20 cellular contexts compared by ENCODE assay signal in genomic region chr1:204449631-204450280, GRCh38. TPM values are rescaled to one million over a fixed set of nuclear protein-coding genes. Genes with fewer than 3 reads are reported as not detected.
DNase-seq lines count a peak whose midpoint lies in the region; ATAC-seq and TF ChIP-seq lines count a peak whose summit lies in the region.
"Had no signal": no experiment of that assay in that cellular context is flagged by ENCODE, and none has a peak within 500 bp of the region (broad histone marks: within the 10 kb centered on the region; RNA-seq: fewer than 3 reads in every experiment).

No MANE protein-coding gene starts in this region.

- no peak overlapping the region for H3K27ac Mint-ChIP-seq in GM23338
- peak overlapping the region; percentile 90 to 98 for H3K27ac Mint-ChIP-seq in effector memory CD8-positive, alpha-beta T cell

- H3K4me3 ChIP-seq in BLaER1: no peak overlapping the region
- H3K4me3 ChIP-seq in GM23338: no peak overlapping the region
- H3K4me3 ChIP-seq in sigmoid colon: no peak overlapping the region
- H3K4me3 ChIP-seq: tibial artery had no signal

- WGBS in sigmoid colon, 2 donors: 63 to 77% methylated on average over 9 of the region's 9 CpGs

- H3K27me3 ChIP-seq in BLaER1: no peaks in the 10 kb centered on the region
- H3K27me3 ChIP-seq in GM23338 (ENCODE audit: insufficient read depth): no peaks in the 10 kb centered on the region
- H3K27me3 ChIP-seq in sigmoid colon: no peaks in the 10 kb centered on the region
- H3K27me3 ChIP-seq: tibial artery had no signal

- H2AFZ ChIP-seq in GM23338: no peak overlapping the region

- no peak for TF ChIP-seq EP300 in sigmoid colon (IDR thresholded peaks at IDR 0.05)

- H3K4me2 ChIP-seq in BLaER1 (peak overlapping the region; percentile 84), GM23338 (no peak overlapping the region)

- peaks cover 28% of the 10 kb centered on the region for H3K27me3 Mint-ChIP-seq in GM23338 (ENCODE audit: insufficient read depth, low read depth, poor library complexity)
- H3K27me3 Mint-ChIP-seq in effector memory CD8-positive, alpha-beta T cell: no peaks in the 10 kb centered on the region
- H3K27me3 Mint-ChIP-seq: naive thymus-derived CD8-positive, alpha-beta T cell had no signal

- no peak for ATAC-seq in GM23338
- no peak for ATAC-seq in effector memory CD8-positive, alpha-beta T cell (replicated peaks)
- no peak for ATAC-seq in HG03095 (IDR thresholded peaks at IDR 0.05; ENCODE audit: unreplicated experiment)
- ATAC-seq in stimulated activated naive CD8-positive, alpha-beta T cell treated with anti-CD3 and anti-CD28 coated beads, Interleukin-15, Interleukin-2, amounts not matched to agents 100 U/mL and 50 U/mL, for 24 hours: no peak
- ATAC-seq: activated CD8-positive, alpha-beta T cell treated with anti-CD3 and anti-CD28 coated beads, Interleukin-2, amount 10 ng/mL, durations not matched to agents 7 days and 5 days; naive thymus-derived CD8-positive, alpha-beta T cell; SK-N-SH treated with all-trans-retinoic acid at 6 μM for 48 hours had no signal

- H3K9me3 ChIP-seq in BLaER1 (no peaks in the 10 kb centered on the region), sigmoid colon (no peaks in the 10 kb centered on the region)
- H3K9me3 ChIP-seq: tibial artery had no signal

- H3K4me1 ChIP-seq in BLaER1: peaks cover 92% of the 10 kb centered on the region
- peaks cover 23% of the 10 kb centered on the region for H3K4me1 ChIP-seq in GM23338 (ENCODE audit: insufficient read depth)
- H3K4me1 ChIP-seq in sigmoid colon: peaks cover 0 to 30% (median 21%) of the 10 kb centered on the region in 4 donors

- H3K9me3 Mint-ChIP-seq in GM23338: no peaks in the 10 kb centered on the region; the same call in 2 of the 3 replicates
- no peaks in the 10 kb centered on the region for H3K9me3 Mint-ChIP-seq in effector memory CD8-positive, alpha-beta T cell
- H3K9me3 Mint-ChIP-seq: naive thymus-derived CD8-positive, alpha-beta T cell had no signal

- peaks cover 29% of the 10 kb centered on the region for H3K36me3 Mint-ChIP-seq in GM23338 (ENCODE audit: low read depth)
- peaks cover 30% of the 10 kb centered on the region for H3K36me3 Mint-ChIP-seq in effector memory CD8-positive, alpha-beta T cell (ENCODE audit: insufficient read depth)

- 0 out of 2 replicates have a peak, but pooled peaks cover 7% of the 10 kb centered on the region for H3F3A ChIP-seq in GM23338 (replicated peaks; ENCODE audit: low read depth)

- DNase-seq in GM23338 (ENCODE audit: low spot score) (peak; percentile 20), sigmoid colon (no peak), NCI-H2196 treated with DMSO at 0.1 percent for 48 hours (lab: John Stamatoyannopoulos, UW; ENCODE audit: unreplicated experiment) (no peak), hippocampal formation (lab: John Stamatoyannopoulos, UW) (no peak)
- no peak for DNase-seq in effector memory CD8-positive, alpha-beta T cell
- no peak for DNase-seq in stimulated activated naive CD8-positive, alpha-beta T cell treated with anti-CD3 and anti-CD28 coated beads, Interleukin-15, Interleukin-2, amounts not matched to agents 100 U/mL and 50 U/mL, for 24 hours
- DNase-seq: activated CD8-positive, alpha-beta T cell treated with anti-CD3 and anti-CD28 coated beads, Interleukin-2, amount 10 ng/mL, durations not matched to agents 7 days and 5 days; activated effector memory CD4-positive, alpha-beta T cell treated with anti-CD3 and anti-CD28 coated beads, Interleukin-2, amount 50 U/mL, for 16 hours; AML-193; cortex of kidney; HCEC 1CT; head of caudate nucleus; naive thymus-derived CD8-positive, alpha-beta T cell; NCI-H1092; NCI-H345; OCI-M1; tibial artery had no signal

- no peak overlapping the region for H3K9ac ChIP-seq in BLaER1

- TF ChIP-seq CTCF in GM23338 (conservative IDR thresholded peaks at IDR 0.05; ENCODE audit: low read depth in 2 of 2) (no peak), sigmoid colon (IDR thresholded peaks at IDR 0.05) (no peak)

- H3K4me1 Mint-ChIP-seq in GM23338: peaks cover 49% of the 10 kb centered on the region
- H3K4me1 Mint-ChIP-seq in effector memory CD8-positive, alpha-beta T cell (ENCODE audit: low read depth in 2 of 2): peaks cover 15 to 22% of the 10 kb centered on the region in 2 donors

- no peak for TF ChIP-seq POLR2A in sigmoid colon (IDR thresholded peaks at IDR 0.05)

- no peaks in the 10 kb centered on the region for H3K79me2 ChIP-seq in GM23338 (replicated peaks; ENCODE audit: insufficient read depth)

- H4K20me1 ChIP-seq in BLaER1 (no peaks in the 10 kb centered on the region), GM23338 (replicated peaks; ENCODE audit: insufficient read depth) (no peaks in the 10 kb centered on the region)

- H3K36me3 ChIP-seq in BLaER1: peaks cover 83% of the 10 kb centered on the region
- H3K36me3 ChIP-seq in GM23338 (ENCODE audit: insufficient read depth): 0 out of 2 replicates have a peak, but pooled peaks cover 3% of the 10 kb centered on the region
- H3K36me3 ChIP-seq in sigmoid colon: peaks cover 9 to 86% (median 23%) of the 10 kb centered on the region in 4 donors

- peak overlapping the region; percentile 74 for H3K27ac ChIP-seq in BLaER1
- H3K27ac ChIP-seq in GM23338 (ENCODE audit: low read depth): no peak overlapping the region
- peak overlapping the region in 3 of 4 donors; percentile 0 to 65 (median 62) for H3K27ac ChIP-seq in sigmoid colon

- H3K9me2 ChIP-seq in GM23338 (ENCODE audit: insufficient read depth): no peaks in the 10 kb centered on the region

- H3K4me3 Mint-ChIP-seq in GM23338: no peak overlapping the region
- H3K4me3 Mint-ChIP-seq in effector memory CD8-positive, alpha-beta T cell: no peak overlapping the region
- H3K4me3 Mint-ChIP-seq: activated CD8-positive, alpha-beta T cell treated with anti-CD3 and anti-CD28 coated beads, Interleukin-2, amount 10 ng/mL, durations not matched to agents 7 days and 5 days; naive thymus-derived CD8-positive, alpha-beta T cell had no signal

- intact Hi-C loops in sigmoid colon (cut with DNase I): no loop called here

TF ChIP-seq in GM23338, 12 proteins besides CTCF, POLR2A, EP300 and RAD21:
- TF ChIP-seq REST (IDR thresholded peaks at IDR 0.05; ENCODE audit: unreplicated experiment): no peak

RNA-seq across cellular contexts. Expression of gene PPP1R15B, which starts 38.1 kb away (rescaled TPM):
- 58.4 and 64.3 TPM in 2 replicates for total RNA-seq in GM23338 (2014; rRNA removed; shearing (Covaris generic))
- 16.3 and 17.3 TPM in 2 replicates for polyA plus RNA-seq in GM23338 (2016; fragmentation: Nextera tagmentation; extraction: Ambion mirVana)
- 10 to 100 TPM; 40.0 to 44.7 (median 42.9) TPM for total RNA-seq in sigmoid colon
- 10 to 100 TPM in 1 of 3 donors, 1 to 10 TPM in 2; 9.0 to 31.3 (median 9.5) TPM for polyA plus RNA-seq in sigmoid colon

RNA-seq across cellular contexts. Expression of gene PIK3C2B, which starts 44.8 kb away (rescaled TPM):
- 17.4 and 19.0 TPM in 2 replicates for total RNA-seq in GM23338 (2014; rRNA removed; shearing (Covaris generic))
- polyA plus RNA-seq in GM23338 (2016; fragmentation: Nextera tagmentation; extraction: Ambion mirVana) (4.8 TPM in 2 replicates), sigmoid colon (10 to 100 TPM; 11.4 to 47.6 (median 17.1) TPM)
- 10 to 100 TPM in 3 of 4 donors, 1 to 10 TPM in 1; 9.2 to 29.9 (median 16.0) TPM for total RNA-seq in sigmoid colon
